In genomic region chr10:23461557-23461956, GRCh38 we compare ENCODE assay signal across 1 cellular context.
TF ChIP-seq lines count a peak whose summit lies in the region.

No MANE protein-coding gene starts in this region.

TF ChIP-seq in GM23338, 12 proteins besides CTCF, POLR2A, EP300 and RAD21 (continued from another document):
- TF ChIP-seq POLR2AphosphoS5 (IDR thresholded peaks at IDR 0.05; ENCODE audit: low read depth) (no peak), EZH2phosphoT487 (IDR thresholded peaks at IDR 0.05; ENCODE audit: unreplicated experiment) (no peak), JUNB (IDR thresholded peaks at IDR 0.05; ENCODE audit: unreplicated experiment) (no peak), CREB1 (CRISPR knock-in tag; IDR thresholded peaks at IDR 0.05; ENCODE audit: low read depth) (no peak), STAT1 (IDR thresholded peaks at IDR 0.05; ENCODE audit: unreplicated experiment) (no peak), EZH2 (IDR thresholded peaks at IDR 0.05; ENCODE audit: low read depth, unreplicated experiment) (no peak), ETS1 (IDR thresholded peaks at IDR 0.05) (no peak), ZNF331 (CRISPR knock-in tag; IDR thresholded peaks at IDR 0.05; ENCODE audit: low read depth) (no peak), ZNF462 (CRISPR knock-in tag; IDR thresholded peaks at IDR 0.05) (no peak)
